ENCODE assay signal across 10 cellular contexts in the genomic region with DNA sequence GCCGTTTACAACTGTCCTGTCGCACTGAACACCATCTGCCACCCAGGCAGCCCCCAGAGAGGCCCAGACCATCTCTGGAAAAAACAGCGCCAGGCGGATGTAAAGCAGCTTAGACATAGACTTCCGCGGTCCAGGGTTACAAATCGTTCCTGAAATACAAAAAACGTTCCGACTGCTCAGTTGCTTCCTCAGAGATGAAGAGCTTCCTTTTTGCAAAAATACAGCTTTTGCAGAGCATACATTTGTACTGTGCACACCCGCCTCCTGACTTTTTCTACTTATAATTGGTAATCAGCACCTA. TPM values are rescaled to one million over a fixed set of nuclear protein-coding genes. Genes with fewer than 3 reads are reported as not detected.
DNase-seq lines count a peak whose midpoint lies in the region; FAIRE-seq and TF ChIP-seq lines count a peak whose summit lies in the region.
"Had no signal": no experiment of that assay in that cellular context is flagged by ENCODE, and none has a peak within 500 bp of the region (broad histone marks: within the 10 kb centered on the region; RNA-seq: fewer than 3 reads in every experiment).

No MANE protein-coding gene starts in this region.

- H4K20me1 ChIP-seq in osteoblast (ENCODE audit: insufficient read depth, low read length): peaks cover 41% of the 10 kb centered on the region

- H3K79me2 ChIP-seq in osteoblast (ENCODE audit: insufficient read depth, low read length): peaks cover 87% of the 10 kb centered on the region

- peak overlapping the region in 4 of 5 experiments; percentile 1 to 89 (median 76) for H3K27ac Mint-ChIP-seq in brain

- H3K4me2 ChIP-seq in osteoblast (ENCODE audit: insufficient read depth, low read length): no peak overlapping the region

- peaks cover 28% of the 10 kb centered on the region for H3K4me1 Mint-ChIP-seq in brain

- no peaks in the 10 kb centered on the region for H3K9me3 ChIP-seq in osteoblast (ENCODE audit: low read depth, low read length)
- H3K9me3 ChIP-seq: mucosa of descending colon, suprapubic skin had no signal

- no peak for TF ChIP-seq CTCF in GM12875 (IDR thresholded peaks at IDR 0.05; ENCODE audit: borderline replicate concordance, insufficient read depth, low read depth, low read length)
- no peak for TF ChIP-seq CTCF in brain (conservative IDR thresholded peaks at IDR 0.05)
- no peak for TF ChIP-seq CTCF in osteoblast (IDR thresholded peaks at IDR 0.05; ENCODE audit: extremely low read depth, low read depth, low read length)

- DNase-seq in NCI-H82 treated with DMSO at 0.1 percent for 48 hours (lab: John Stamatoyannopoulos, UW; ENCODE audit: unreplicated experiment): peak; percentile 83
- DNase-seq in osteoblast (ENCODE audit: insufficient read length, low spot score, missing footprints): peak; percentile 3
- no peak for DNase-seq in NCI-H1436 (lab: John Stamatoyannopoulos, UW)
- DNase-seq in NCI-H2029 (lab: John Stamatoyannopoulos, UW): no peak
- DNase-seq in NCI-H226: no peak
- no peak for DNase-seq in urothelium cell line (ENCODE audit: low spot score)

- H3K4me1 ChIP-seq in osteoblast (ENCODE audit: insufficient read depth, low read length): peaks cover 2% of the 10 kb centered on the region

- no peak for FAIRE-seq in urothelium cell line (lab: Jason Lieb, UNC)

- H3K9me3 Mint-ChIP-seq in brain: peaks cover 0 to 2% (median 0%) of the 10 kb centered on the region in 5 experiments

- peaks cover 39% of the 10 kb centered on the region for H3K36me3 Mint-ChIP-seq in brain

- H3K27me3 Mint-ChIP-seq in brain: no peaks in the 10 kb centered on the region

- H3K27ac ChIP-seq in osteoblast (ENCODE audit: low read depth, low read length): no peak overlapping the region
- H3K27ac ChIP-seq: suprapubic skin had no signal

- peak overlapping the region in 1 of 5 experiments; percentile 24 for H3K4me3 Mint-ChIP-seq in brain

- H3K27me3 ChIP-seq in osteoblast (ENCODE audit: insufficient read depth, low read length): no peaks in the 10 kb centered on the region
- H3K27me3 ChIP-seq: suprapubic skin had no signal

- no peak overlapping the region for H2AFZ ChIP-seq in osteoblast (ENCODE audit: low read length)

- H3K4me3 ChIP-seq in GM12875 (ENCODE audit: low read depth, low read length): peak overlapping the region; percentile 3
- no peak overlapping the region for H3K4me3 ChIP-seq in osteoblast (ENCODE audit: insufficient read depth, low read length)
- H3K4me3 ChIP-seq: mucosa of descending colon had no signal

- peaks cover 47% of the 10 kb centered on the region for H3K36me3 ChIP-seq in osteoblast (ENCODE audit: insufficient read depth, low read length)

RNA-seq across cellular contexts. Expression of a gene that starts 11.4 kb away (rescaled TPM):
- polyA plus RNA-seq in brain (ENCODE audit: insufficient read depth, low read depth, low replicate concordance): 17.5 TPM
- 17.1 and 17.4 TPM in 2 replicates for total RNA-seq in osteoblast

RNA-seq across cellular contexts. Expression of a gene that starts 47.6 kb away (rescaled TPM):
- 68.1 TPM for polyA plus RNA-seq in brain (ENCODE audit: insufficient read depth, low read depth, low replicate concordance)
- 218 and 245 TPM in 2 replicates for total RNA-seq in osteoblast

Comparison
In these comparisons a context has a peak if more than half of its experiments do, and no peak if none do; other contexts are left out.
1. DNase-seq: peak in NCI-H82 treated with DMSO at 0.1 percent for 48 hours (single experiment) and osteoblast (single experiment); none in NCI-H1436 (single experiment), NCI-H2029 (single experiment), NCI-H226 (single experiment) and urothelium cell line (single experiment).